13 cellular contexts compared by ENCODE assay signal in genomic region chr7:50333266-50333665, GRCh38. TPM values are rescaled to one million over a fixed set of nuclear protein-coding genes. Genes with fewer than 3 reads are reported as not detected.
DNase-seq lines count a peak whose midpoint lies in the region; ATAC-seq and TF ChIP-seq lines count a peak whose summit lies in the region.
"Had no signal": no experiment of that assay in that cellular context is flagged by ENCODE, and none has a peak within 500 bp of the region (broad histone marks: within the 10 kb centered on the region; RNA-seq: fewer than 3 reads in every experiment).

No MANE protein-coding gene starts in this region.

- H3K36me3 ChIP-seq in OCI-LY3 (replicated peaks; ENCODE audit: low read depth, low read length) = peaks cover 62% of the 10 kb centered on the region
- H3K36me3 ChIP-seq in spleen = peaks cover 0 to 62% (median 8%) of the 10 kb centered on the region in 6 donors
- peaks cover 0 to 5% of the 10 kb centered on the region in 2 donors for H3K36me3 ChIP-seq in left lung

- intact Hi-C loops in activated naive CD4-positive, alpha-beta T cell treated with anti-CD3 and anti-CD28 coated beads for 36 hours (cut with micrococcal nuclease) = loop anchor here (5.0 kb wide), 1 partner anchor 114 kb away; no protein-coding TSS in a partner anchor
- intact Hi-C loops in spleen (cut with DNase I; ENCODE audit: low total_unique reads) (no loop called here), left lung (cut with DNase I) (no loop called here)

- ATAC-seq in HG03439 (IDR thresholded peaks at IDR 0.05; ENCODE audit: unreplicated experiment) (no peak), left lung (no peak)
- ATAC-seq: HepG2, Panc1 had no signal

- H3K4me2 ChIP-seq in OCI-LY3 (ENCODE audit: low read length) = peak overlapping the region; percentile 75

- H3K9me3 Mint-ChIP-seq in activated naive CD4-positive, alpha-beta T cell treated with anti-CD3 and anti-CD28 coated beads for 36 hours = no peaks in the 10 kb centered on the region

- H3K79me2 ChIP-seq in OCI-LY3 (ENCODE audit: low read length) = peaks cover 99% of the 10 kb centered on the region

- peak overlapping the region; percentile 88 for H3K27ac Mint-ChIP-seq in activated naive CD4-positive, alpha-beta T cell treated with anti-CD3 and anti-CD28 coated beads for 36 hours

- CTCF ChIA-PET in activated naive CD4-positive, alpha-beta T cell treated with anti-CD3 and anti-CD28 coated beads for 36 hours (lab: Charles Lee) = interaction anchor here (1.0 to 4.5 kb wide), 3 partner anchors 9 to 127 kb away, joined by 3 to 24 read pairs (median 6); no protein-coding TSS in a partner anchor

- peaks cover 58% of the 10 kb centered on the region for H3K36me3 Mint-ChIP-seq in activated naive CD4-positive, alpha-beta T cell treated with anti-CD3 and anti-CD28 coated beads for 36 hours (ENCODE audit: low read depth)

- H3K27me3 ChIP-seq in OCI-LY3 (ENCODE audit: low read depth, low read length) (no peaks in the 10 kb centered on the region), spleen (replicated peaks in 1 of 7) (no peaks in the 10 kb centered on the region), left lung (no peaks in the 10 kb centered on the region)

- peak in 1 of 3 donors; percentile 11 for TF ChIP-seq POLR2A in spleen (IDR thresholded peaks at IDR 0.05)

- no peaks in the 10 kb centered on the region for H3K27me3 Mint-ChIP-seq in activated naive CD4-positive, alpha-beta T cell treated with anti-CD3 and anti-CD28 coated beads for 36 hours (ENCODE audit: low read depth)

- no peak overlapping the region for H2AFZ ChIP-seq in OCI-LY3 (ENCODE audit: low read depth, low read length)

- peak overlapping the region; percentile 50 for H3K4me3 ChIP-seq in OCI-LY3 (ENCODE audit: low read length)
- H3K4me3 ChIP-seq in spleen = peak overlapping the region in 3 of 8 donors; percentile 2 to 31 (median 6)
- H3K4me3 ChIP-seq in left lung = no peak overlapping the region
- H3K4me3 ChIP-seq: lung had no signal

- peaks cover 4% of the 10 kb centered on the region for H3K4me1 Mint-ChIP-seq in activated naive CD4-positive, alpha-beta T cell treated with anti-CD3 and anti-CD28 coated beads for 36 hours (ENCODE audit: low read depth)

- peak; percentile 35 for DNase-seq in activated naive CD4-positive, alpha-beta T cell treated with anti-CD3 and anti-CD28 coated beads for 36 hours
- no peak for DNase-seq in activated naive CD4-positive, alpha-beta T cell treated with Interleukin-2 at 50 U/mL for 16 hours
- peak; percentile 77 for DNase-seq in central memory CD4-positive, alpha-beta T cell
- peak; percentile 78 for DNase-seq in spleen
- DNase-seq in left lung = no peak
- no peak for DNase-seq in DMS114 treated with DMSO at 0.1 percent for 48 hours (lab: John Stamatoyannopoulos, UW; ENCODE audit: unreplicated experiment)
- DNase-seq: NCI-H2081, substantia nigra had no signal

- WGBS in spleen, 5 donors = 3 to 6% (median 4%) methylated on average over 10 of the region's 10 CpGs

- TF ChIP-seq CTCF in OCI-LY3 (IDR thresholded peaks at IDR 0.05; ENCODE audit: low read depth, low read length) (no peak), spleen (IDR thresholded peaks at IDR 0.05 in 8 of 11, conservative IDR thresholded peaks at IDR 0.05 in 3 of 11) (no peak), left lung (IDR thresholded peaks at IDR 0.05) (no peak)

- peaks cover 73% of the 10 kb centered on the region for H4K20me1 ChIP-seq in OCI-LY3 (ENCODE audit: insufficient read depth, low read length)

- H3K27ac ChIP-seq in OCI-LY3 (ENCODE audit: low read length) (peak overlapping the region; percentile 98), spleen (peak overlapping the region; percentile 69 to 92 (median 82)), left lung (peak overlapping the region in 1 of 2 donors; percentile 11)

- H3K9me3 ChIP-seq in OCI-LY3 (ENCODE audit: insufficient read depth, low read length) (no peaks in the 10 kb centered on the region), spleen (no peaks in the 10 kb centered on the region), left lung (no peaks in the 10 kb centered on the region)

- H3K4me3 Mint-ChIP-seq in activated naive CD4-positive, alpha-beta T cell treated with anti-CD3 and anti-CD28 coated beads for 36 hours = no peak overlapping the region

- H3K9ac ChIP-seq in OCI-LY3 (ENCODE audit: low read length) = peak overlapping the region; percentile 65

- H3K4me1 ChIP-seq in OCI-LY3 (ENCODE audit: low read length) (peaks cover 100% of the 10 kb centered on the region), spleen (peaks cover 78 to 100% (median 95%) of the 10 kb centered on the region in 6 donors), left lung (peaks cover 0 to 82% of the 10 kb centered on the region in 2 donors)

RNA-seq across cellular contexts. Expression of gene IKZF1, which starts 28.8 kb away (rescaled TPM):
- total RNA-seq in activated naive CD4-positive, alpha-beta T cell treated with anti-CD3 and anti-CD28 coated beads for 36 hours = 100 to 1,000 TPM; 213 to 226 TPM
- total RNA-seq in spleen = 100 to 1,000 TPM; 212 to 389 (median 260) TPM
- 10 to 100 TPM; 36.4 to 39.2 (median 37.9) TPM for polyA plus RNA-seq in spleen
- total RNA-seq in left lung = 10 to 100 TPM; 19.0 to 50.2 TPM
- total RNA-seq: HepG2 had no signal
- polyA plus RNA-seq: HepG2 had no signal

Comparison
In these comparisons a context has a peak if more than half of its experiments do, and no peak if none do; other contexts are left out.
1. DNase-seq: peak in activated naive CD4-positive, alpha-beta T cell treated with anti-CD3 and anti-CD28 coated beads for 36 hours (single experiment), central memory CD4-positive, alpha-beta T cell (single experiment) and spleen (single experiment); none in activated naive CD4-positive, alpha-beta T cell treated with Interleukin-2 at 50 U/mL for 16 hours (single experiment), left lung (0 of 2) and DMS114 treated with DMSO at 0.1 percent for 48 hours (single experiment).
2. RNA of gene IKZF1, which starts 28.8 kb away (total RNA-seq): 212 to 389 TPM in spleen and 213 to 226 TPM in activated naive CD4-positive, alpha-beta T cell treated with anti-CD3 and anti-CD28 coated beads for 36 hours; 19.0 to 50.2 TPM in left lung; every median in the first group is over 4 times any median in the second.